1 cellular context compared by ENCODE assay signal in the genomic region with DNA sequence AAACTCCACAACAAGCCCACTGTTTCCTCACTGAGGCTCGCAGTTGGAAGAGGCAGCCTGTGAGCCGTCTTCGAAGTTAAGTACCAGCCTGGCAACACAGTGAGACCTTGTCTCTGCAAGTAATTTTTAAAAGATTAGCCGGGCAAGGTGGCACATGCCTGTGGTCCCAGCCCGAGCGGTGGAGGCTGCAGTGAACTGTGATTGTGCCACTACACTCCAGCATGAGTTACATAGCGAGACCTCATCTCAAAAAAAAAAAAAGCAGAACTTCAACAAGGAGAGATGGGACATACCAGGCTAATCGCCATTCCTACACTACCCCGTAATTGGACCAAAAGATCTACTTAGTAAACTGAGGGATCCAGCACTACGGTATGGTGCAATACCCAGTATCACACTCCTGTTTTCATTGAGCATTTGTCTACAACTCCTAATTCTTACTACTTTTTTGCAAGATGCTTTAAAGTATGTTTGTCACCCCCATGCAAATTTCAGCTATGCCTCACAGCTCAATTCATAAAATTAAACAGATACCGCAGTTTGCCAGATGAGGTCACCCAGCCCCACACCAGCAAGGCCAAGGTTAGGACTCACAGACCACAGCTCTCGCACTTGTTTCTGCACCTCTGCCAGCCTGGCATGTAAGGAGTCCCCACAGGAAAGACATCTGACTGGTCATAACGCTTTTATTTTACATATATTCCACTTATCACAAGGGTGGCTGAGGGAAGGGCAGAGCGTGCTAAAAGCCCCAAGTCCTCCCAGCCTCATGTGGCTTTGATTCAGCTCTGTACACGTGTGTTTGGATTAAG.
TF ChIP-seq lines count a peak whose summit lies in the region.

No MANE protein-coding gene starts in this region.

TF ChIP-seq in HCT116, 20 proteins besides CTCF, POLR2A, EP300 and RAD21 (continued from another document):
- TF ChIP-seq, protein P1, sequence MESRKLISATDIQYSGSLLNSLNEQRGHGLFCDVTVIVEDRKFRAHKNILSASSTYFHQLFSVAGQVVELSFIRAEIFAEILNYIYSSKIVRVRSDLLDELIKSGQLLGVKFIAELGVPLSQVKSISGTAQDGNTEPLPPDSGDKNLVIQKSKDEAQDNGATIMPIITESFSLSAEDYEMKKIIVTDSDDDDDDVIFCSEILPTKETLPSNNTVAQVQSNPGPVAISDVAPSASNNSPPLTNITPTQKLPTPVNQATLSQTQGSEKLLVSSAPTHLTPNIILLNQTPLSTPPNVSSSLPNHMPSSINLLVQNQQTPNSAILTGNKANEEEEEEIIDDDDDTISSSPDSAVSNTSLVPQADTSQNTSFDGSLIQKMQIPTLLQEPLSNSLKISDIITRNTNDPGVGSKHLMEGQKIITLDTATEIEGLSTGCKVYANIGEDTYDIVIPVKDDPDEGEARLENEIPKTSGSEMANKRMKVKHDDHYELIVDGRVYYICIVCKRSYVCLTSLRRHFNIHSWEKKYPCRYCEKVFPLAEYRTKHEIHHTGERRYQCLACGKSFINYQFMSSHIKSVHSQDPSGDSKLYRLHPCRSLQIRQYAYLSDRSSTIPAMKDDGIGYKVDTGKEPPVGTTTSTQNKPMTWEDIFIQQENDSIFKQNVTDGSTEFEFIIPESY (IDR thresholded peaks at IDR 0.05; ENCODE audit: extremely low read depth, insufficient replicate concordance, low read length): no peak
- TF ChIP-seq TCF7L2 (IDR thresholded peaks at IDR 0.05; ENCODE audit: borderline replicate concordance, extremely low read depth, insufficient read depth, insufficient read length) (no peak), SRF (IDR thresholded peaks at IDR 0.05; ENCODE audit: low read depth) (no peak), ZNF274 (IDR thresholded peaks at IDR 0.05; ENCODE audit: low read depth, low read length) (no peak)
- TF ChIP-seq, protein P2, sequence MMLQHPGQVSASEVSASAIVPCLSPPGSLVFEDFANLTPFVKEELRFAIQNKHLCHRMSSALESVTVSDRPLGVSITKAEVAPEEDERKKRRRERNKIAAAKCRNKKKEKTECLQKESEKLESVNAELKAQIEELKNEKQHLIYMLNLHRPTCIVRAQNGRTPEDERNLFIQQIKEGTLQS (IDR thresholded peaks at IDR 0.05): no peak
- TF ChIP-seq, protein P3, sequence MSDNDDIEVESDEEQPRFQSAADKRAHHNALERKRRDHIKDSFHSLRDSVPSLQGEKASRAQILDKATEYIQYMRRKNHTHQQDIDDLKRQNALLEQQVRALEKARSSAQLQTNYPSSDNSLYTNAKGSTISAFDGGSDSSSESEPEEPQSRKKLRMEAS (IDR thresholded peaks at IDR 0.05): no peak
